Comparison of ENCODE assay signal across 8 cellular contexts in genomic region chr1:48777219-48777895, GRCh38. TPM values are rescaled to one million over a fixed set of nuclear protein-coding genes. Genes with fewer than 3 reads are reported as not detected.
DNase-seq lines count a peak whose midpoint lies in the region; ATAC-seq and TF ChIP-seq lines count a peak whose summit lies in the region.

No MANE protein-coding gene starts in this region.

- H3K14ac ChIP-seq in neuronal stem cell (ENCODE audit: low read length): peak overlapping the region; percentile 9

- no peak overlapping the region for H3K23ac ChIP-seq in neuronal stem cell (ENCODE audit: low read depth, low read length, poor library complexity)

- H3K4me1 ChIP-seq in esophagus (ENCODE audit: control insufficient read depth in 2 of 2, insufficient read depth in 2 of 2, low read length in 1 of 2) (peaks cover 0 to 2% of the 10 kb centered on the region in 2 donors), neuronal stem cell (ENCODE audit: control insufficient read depth in 2 of 2, insufficient read depth in 1 of 2, low read depth in 1 of 2, low read length in 2 of 2) (peaks cover 0 to 13% of the 10 kb centered on the region in 2 donors)

- H3K18ac ChIP-seq in neuronal stem cell (ENCODE audit: low read length): peak overlapping the region; percentile 80

- peak overlapping the region; percentile 89 for H2AFZ ChIP-seq in neuronal stem cell (ENCODE audit: low read length)

- H4K8ac ChIP-seq in neuronal stem cell (ENCODE audit: low read depth, low read length): no peak overlapping the region

- H3K27ac ChIP-seq in esophagus (ENCODE audit: low read depth in 2 of 2, low read length in 1 of 2): no peak overlapping the region
- no peak overlapping the region for H3K27ac ChIP-seq in neuronal stem cell (replicated peaks; ENCODE audit: low read length)

- no peak overlapping the region for H4K91ac ChIP-seq in neuronal stem cell (ENCODE audit: low read depth, low read length, poor library complexity)

- H3K36me3 ChIP-seq in esophagus (ENCODE audit: control insufficient read depth in 2 of 2, insufficient read depth in 2 of 2, low read length in 1 of 2) (no peaks in the 10 kb centered on the region), neuronal stem cell (replicated peaks in 1 of 2; ENCODE audit: control insufficient read depth in 2 of 2, insufficient read depth in 2 of 2, low read length in 2 of 2) (peaks cover 3 to 35% of the 10 kb centered on the region in 2 donors)

- H3K4ac ChIP-seq in neuronal stem cell (ENCODE audit: low read length): no peak overlapping the region

- no peak overlapping the region for H2BK12ac ChIP-seq in neuronal stem cell (ENCODE audit: low read length)

- H3K4me3 ChIP-seq in esophagus (ENCODE audit: low read depth in 1 of 2, low read length in 2 of 2): peak overlapping the region; percentile 13 to 41
- peak overlapping the region; percentile 83 to 92 for H3K4me3 ChIP-seq in neuronal stem cell (ENCODE audit: low read length in 2 of 2)

- peak overlapping the region; percentile 5 for H2AK5ac ChIP-seq in neuronal stem cell (ENCODE audit: low read depth, low read length)

- H3K27me3 ChIP-seq in esophagus (ENCODE audit: control insufficient read depth in 1 of 2, insufficient read depth in 2 of 2, low read length in 2 of 2): no peaks in the 10 kb centered on the region
- H3K27me3 ChIP-seq in neuronal stem cell (ENCODE audit: control insufficient read depth in 3 of 3, insufficient read depth in 3 of 3, low read depth in 1 of 3, low read length in 3 of 3): peaks cover 0 to 8% (median 0%) of the 10 kb centered on the region in 3 experiments

- peaks cover 3% of the 10 kb centered on the region for H3K79me1 ChIP-seq in neuronal stem cell (ENCODE audit: low read depth, low read length)

- peak overlapping the region; percentile 56 for H2BK15ac ChIP-seq in neuronal stem cell (ENCODE audit: low read length)

- no peak for TF ChIP-seq CTCF in GM20000 (IDR thresholded peaks at IDR 0.05; ENCODE audit: extremely low read depth, missing control alignments)

- no peaks in the 10 kb centered on the region for H3K9me3 ChIP-seq in esophagus (ENCODE audit: control insufficient read depth in 2 of 2, insufficient read depth in 1 of 2, low read depth in 1 of 2, low read length in 1 of 2)
- H3K9me3 ChIP-seq in neuronal stem cell (replicated peaks in 1 of 2; ENCODE audit: control insufficient read depth in 2 of 2, insufficient read depth in 1 of 2, low read depth in 1 of 2, low read length in 2 of 2): no peaks in the 10 kb centered on the region

- peak; percentile 8 for DNase-seq in COR-L47 (lab: John Stamatoyannopoulos, UW)
- DNase-seq in NCI-H748 (lab: John Stamatoyannopoulos, UW; ENCODE audit: unreplicated experiment): peak; percentile 69
- DNase-seq in neuronal stem cell (ENCODE audit: low spot score): peak; percentile 26
- DNase-seq in GM20000 (ENCODE audit: low spot score): no peak
- no peak for DNase-seq in NAMALWA (ENCODE audit: low spot score)

- peak overlapping the region; percentile 72 for H3K4me2 ChIP-seq in neuronal stem cell (ENCODE audit: insufficient read depth, low read length, poor library complexity, severe bottlenecking)

- no peak overlapping the region for H2BK120ac ChIP-seq in neuronal stem cell (ENCODE audit: low read depth, low read length)

- H2BK5ac ChIP-seq in neuronal stem cell (ENCODE audit: low read length): peak overlapping the region; percentile 76

- H3K9ac ChIP-seq in neuronal stem cell (ENCODE audit: low read depth, low read length, poor library complexity): peak overlapping the region; percentile 63

- 11% methylated on average over 17 of the region's 17 CpGs for WGBS in esophagus, 2 donors
- no CpG with 5 or more reads among the region's 17 CpGs for WGBS in neuronal stem cell (ENCODE audit: extremely low coverage in 2 of 2, insufficient read length in 2 of 2, insufficient replicate concordance in 1 of 2), 2 donors

- ATAC-seq in HG02840 (IDR thresholded peaks at IDR 0.05; ENCODE audit: low FRiP score, unreplicated experiment): no peak
- ATAC-seq in GM21447 (IDR thresholded peaks at IDR 0.05; ENCODE audit: unreplicated experiment): no peak

RNA-seq across cellular contexts. Expression of gene BEND5, which starts 0.7 kb away (rescaled TPM):
- 1 to 10 TPM in 1 of 2 donors, under 1 TPM in 1; 0.71 to 1.4 TPM for polyA plus RNA-seq in esophagus
- polyA plus RNA-seq in neuronal stem cell (2013, experiment 1 of 2): 34.9 TPM
- 37.2 TPM for polyA plus RNA-seq in neuronal stem cell (2013, experiment 2 of 2)

Comparison
In these comparisons a context has a peak if more than half of its experiments do, and no peak if none do; other contexts are left out.
1. DNase-seq: peak in COR-L47 (single experiment), NCI-H748 (single experiment) and neuronal stem cell (single experiment); none in GM20000 (single experiment) and NAMALWA (single experiment).